Comparison of ENCODE assay signal across 8 cellular contexts in genomic region chr1:117929340-117930172, GRCh38. TPM values are rescaled to one million over a fixed set of nuclear protein-coding genes. Genes with fewer than 3 reads are reported as not detected.
DNase-seq lines count a peak whose midpoint lies in the region; ATAC-seq, FAIRE-seq and TF ChIP-seq lines count a peak whose summit lies in the region.

Gene GDAP2, minus strand, starts transcription at chr1:117929621. Its CDS starts 9,264 bp downstream, at chr1:117920357.
Gene WDR3, plus strand, starts transcription at chr1:117929739. Its CDS starts 3,581 bp downstream, at chr1:117933320.

- peaks cover 7 to 47% of the 10 kb centered on the region in 2 donors for H3K4me1 ChIP-seq in adrenal gland (replicated peaks in 1 of 2)
- H3K4me1 ChIP-seq in heart left ventricle, result peaks cover 5 to 56% (median 23%) of the 10 kb centered on the region in 12 donors

- WGBS in adrenal gland, 4 donors, result 0 to 1% (median 0%) methylated on average over 14 to 64 of the region's 64 CpGs
- 0 to 1% (median 0%) methylated on average over 24 to 64 of the region's 64 CpGs for WGBS in heart left ventricle, 4 donors

- no peak for TF ChIP-seq CTCF in adrenal gland (IDR thresholded peaks at IDR 0.05)
- TF ChIP-seq CTCF in heart left ventricle (IDR thresholded peaks at IDR 0.05), result no peak
- TF ChIP-seq CTCF in type B pancreatic cell (conservative IDR thresholded peaks at IDR 0.05), result no peak

- TF ChIP-seq POLR2A in GM12892 (IDR thresholded peaks at IDR 0.05; ENCODE audit: low read depth, low read length), result peak; percentile 76
- peak in 1 of 2 donors; percentile 77 for TF ChIP-seq POLR2A in adrenal gland (IDR thresholded peaks at IDR 0.05)
- TF ChIP-seq POLR2A in heart left ventricle (IDR thresholded peaks at IDR 0.05), result peak in 1 of 2 donors; percentile 69

- H3K27ac Mint-ChIP-seq in type B pancreatic cell, result peak within 1 kb of the TSS; percentile 64

- no peaks in the 10 kb centered on the region for H3K9me3 Mint-ChIP-seq in type B pancreatic cell

- ATAC-seq in HG02852 (IDR thresholded peaks at IDR 0.05; ENCODE audit: unreplicated experiment) (peak; percentile 95), heart left ventricle (peak; percentile 97 to 99 (median 98))

- peaks cover 37% of the 10 kb centered on the region for H3K4me1 Mint-ChIP-seq in type B pancreatic cell (ENCODE audit: unreplicated experiment)

- H3K9me3 ChIP-seq in adrenal gland (replicated peaks in 1 of 3), result no peaks in the 10 kb centered on the region
- H3K9me3 ChIP-seq in heart left ventricle, result no peaks in the 10 kb centered on the region

- H3K36me3 ChIP-seq in adrenal gland (replicated peaks in 1 of 2) (no peaks in the 10 kb centered on the region), heart left ventricle (peaks cover 0 to 15% (median 6%) of the 10 kb centered on the region in 9 donors)

- H3K27me3 ChIP-seq in adrenal gland (no peaks in the 10 kb centered on the region), heart left ventricle (no peaks in the 10 kb centered on the region)

- intact Hi-C loops in adrenal gland (cut with DNase I) (no loop called here), heart left ventricle (cut with DNase I) (no loop called here)

- H3K4me3 ChIP-seq in adrenal gland, result peak within 1 kb of the TSS; percentile 19 to 86 (median 79)
- peak within 1 kb of the TSS; percentile 58 to 96 (median 91) for H3K4me3 ChIP-seq in heart left ventricle

- no peaks in the 10 kb centered on the region for H3K27me3 Mint-ChIP-seq in type B pancreatic cell

- H3K27ac ChIP-seq in adrenal gland (peak within 1 kb of the TSS; percentile 57 to 90 (median 86)), heart left ventricle (peak within 1 kb of the TSS; percentile 61 to 95 (median 86))

- DNase-seq in GM12892 (ENCODE audit: insufficient read length), result peak; percentile 72
- DNase-seq in NCI-H146 (lab: John Stamatoyannopoulos, UW), result peak; percentile 98
- peak; percentile 90 to 97 (median 95) for DNase-seq in T-helper 1 cell
- DNase-seq in adrenal gland, result peak; percentile 96 to 99 (median 98)
- DNase-seq in heart left ventricle, result peak; percentile 96 to 98 (median 97)
- peak; percentile 98 for DNase-seq in pons (ENCODE audit: low spot score)
- DNase-seq in type B pancreatic cell (ENCODE audit: extremely low spot score, unreplicated experiment), result peak; percentile 95

- H3K4me3 Mint-ChIP-seq in type B pancreatic cell, result peak within 1 kb of the TSS; percentile 98

- H3K36me3 Mint-ChIP-seq in type B pancreatic cell, result peaks cover 11% of the 10 kb centered on the region

- peak; percentile 97 for FAIRE-seq in GM12892 (lab: Jason Lieb, UNC)

RNA-seq across cellular contexts. Expression of gene GDAP2, which starts in this region (rescaled TPM):
- 6.1 TPM for polyA plus RNA-seq in GM12892 (2012; ENCODE audit: missing spikeins)
- 10 to 100 TPM; 11.0 to 33.2 (median 25.1) TPM for total RNA-seq in adrenal gland
- polyA plus RNA-seq in adrenal gland, result 10 to 100 TPM in 1 of 3 donors, 1 to 10 TPM in 2; 2.2 to 14.5 (median 3.5) TPM
- 10 to 100 TPM; 13.5 to 25.6 (median 21.9) TPM for total RNA-seq in heart left ventricle
- polyA plus RNA-seq in heart left ventricle, result 1 to 10 TPM; 1.4 to 6.8 TPM
- total RNA-seq in type B pancreatic cell (ENCODE audit: low replicate concordance), result 20.4 and 25.9 TPM in 2 replicates

RNA-seq across cellular contexts. Expression of gene WDR3, which starts in this region (rescaled TPM):
- 34.3 TPM for polyA plus RNA-seq in GM12892 (2012; ENCODE audit: missing spikeins)
- total RNA-seq in adrenal gland (10 to 100 TPM in 7 of 8 donors, 1 to 10 TPM in 1; 9.9 to 41.8 (median 27.8) TPM), heart left ventricle (10 to 100 TPM in 7 of 9 donors, 1 to 10 TPM in 2; 4.6 to 15.4 (median 12.3) TPM), type B pancreatic cell (ENCODE audit: low replicate concordance) (29.6 and 36.9 TPM in 2 replicates)
- polyA plus RNA-seq in adrenal gland (10 to 100 TPM in 1 of 3 donors, 1 to 10 TPM in 2; 2.8 to 57.4 (median 3.0) TPM), heart left ventricle (10 to 100 TPM in 1 of 2 donors, 1 to 10 TPM in 1; 1.5 to 10.2 TPM)

Comparison
In these comparisons a context has a peak if more than half of its experiments do, and no peak if none do; other contexts are left out.
1. Peak in every context shown above with its lines: DNase-seq, ATAC-seq, H3K4me3 ChIP-seq and H3K27ac ChIP-seq.